ENCODE assay signal across 8 cellular contexts in genomic region chr3:66195347-66195783, GRCh38. TPM values are rescaled to one million over a fixed set of nuclear protein-coding genes. Genes with fewer than 3 reads are reported as not detected.
DNase-seq lines count a peak whose midpoint lies in the region; ATAC-seq and TF ChIP-seq lines count a peak whose summit lies in the region.

No MANE protein-coding gene starts in this region.

- no peak for ATAC-seq in HG03108 (IDR thresholded peaks at IDR 0.05; ENCODE audit: unreplicated experiment)
- no peak for ATAC-seq in HG02588 (IDR thresholded peaks at IDR 0.05; ENCODE audit: unreplicated experiment)

- intact Hi-C loops in activated T-helper 1 cell treated with anti-CD3 and anti-CD28 coated beads, Interleukin-12 subunit alpha, Interleukin-12 subunit beta, Interleukin-2, Interleukin-4 antibody, amounts not matched to agents 30 ng/mL and 10 ng/mL and 1 ng/mL, durations not matched to agents 14 hours and 24 hours and 36 hours (cut with micrococcal nuclease) = no loop called here

- H3K27me3 Mint-ChIP-seq in activated T-helper 1 cell treated with anti-CD3 and anti-CD28 coated beads, Interleukin-12 subunit alpha, Interleukin-12 subunit beta, Interleukin-2, Interleukin-4 antibody, amounts not matched to agents 30 ng/mL and 10 ng/mL and 1 ng/mL, durations not matched to agents 14 hours and 24 hours and 36 hours (ENCODE audit: insufficient read depth) = peaks cover 8% of the 10 kb centered on the region

- H3K36me3 Mint-ChIP-seq in activated T-helper 1 cell treated with anti-CD3 and anti-CD28 coated beads, Interleukin-12 subunit alpha, Interleukin-12 subunit beta, Interleukin-2, Interleukin-4 antibody, amounts not matched to agents 30 ng/mL and 10 ng/mL and 1 ng/mL, durations not matched to agents 14 hours and 24 hours and 36 hours (ENCODE audit: low read depth) = no peaks in the 10 kb centered on the region

- H3K27ac Mint-ChIP-seq in activated T-helper 1 cell treated with anti-CD3 and anti-CD28 coated beads, Interleukin-12 subunit alpha, Interleukin-12 subunit beta, Interleukin-2, Interleukin-4 antibody, amounts not matched to agents 30 ng/mL and 10 ng/mL and 1 ng/mL, durations not matched to agents 14 hours and 24 hours and 36 hours = no peak overlapping the region

- in situ Hi-C loops in astrocyte of the spinal cord (cut with HindIII; ENCODE audit: low sequenced_read_pairs) = no loop called here

- H3K36me3 ChIP-seq in BJ (ENCODE audit: control insufficient read depth, insufficient read depth, low read length) = no peaks in the 10 kb centered on the region

- no peak overlapping the region for H3K4me3 Mint-ChIP-seq in activated T-helper 1 cell treated with anti-CD3 and anti-CD28 coated beads, Interleukin-12 subunit alpha, Interleukin-12 subunit beta, Interleukin-2, Interleukin-4 antibody, amounts not matched to agents 30 ng/mL and 10 ng/mL and 1 ng/mL, durations not matched to agents 14 hours and 24 hours and 36 hours

- H3K4me3 ChIP-seq in BJ (ENCODE audit: low read depth, low read length) = 0 out of 2 replicates have a peak overlapping the region, but pooled peaks have one; percentile 9
- peak overlapping the region; percentile 26 for H3K4me3 ChIP-seq in astrocyte of the spinal cord (ENCODE audit: low read depth, low read length)

- peak; percentile 3 for DNase-seq in BJ (ENCODE audit: low read depth)
- DNase-seq in M059J (ENCODE audit: low read depth) = peak; percentile 42
- DNase-seq in astrocyte of the spinal cord (ENCODE audit: low read depth, low spot score) = peak; percentile 41
- peak; percentile 84 for DNase-seq in iPS-NIHi7 (ENCODE audit: extremely low spot score)
- peak in 2 of 3 donors; percentile 5 to 7 for DNase-seq in stimulated activated CD4-positive, alpha-beta T cell treated with anti-CD3 and anti-CD28 coated beads, Interleukin-12 subunit alpha, Interleukin-12 subunit beta, amount 100 ng/mL, for 48 hours (ENCODE audit: low read depth in 2 of 3, low spot score in 1 of 3)
- DNase-seq in activated T-helper 1 cell treated with anti-CD3 and anti-CD28 coated beads, Interleukin-12 subunit alpha, Interleukin-12 subunit beta, Interleukin-2, Interleukin-4 antibody, amounts not matched to agents 30 ng/mL and 10 ng/mL and 1 ng/mL, durations not matched to agents 14 hours and 24 hours and 36 hours (ENCODE audit: low spot score) = no peak

- no peaks in the 10 kb centered on the region for H3K4me1 Mint-ChIP-seq in activated T-helper 1 cell treated with anti-CD3 and anti-CD28 coated beads, Interleukin-12 subunit alpha, Interleukin-12 subunit beta, Interleukin-2, Interleukin-4 antibody, amounts not matched to agents 30 ng/mL and 10 ng/mL and 1 ng/mL, durations not matched to agents 14 hours and 24 hours and 36 hours (ENCODE audit: low read depth)

- no peaks in the 10 kb centered on the region for H3K9me3 Mint-ChIP-seq in activated T-helper 1 cell treated with anti-CD3 and anti-CD28 coated beads, Interleukin-12 subunit alpha, Interleukin-12 subunit beta, Interleukin-2, Interleukin-4 antibody, amounts not matched to agents 30 ng/mL and 10 ng/mL and 1 ng/mL, durations not matched to agents 14 hours and 24 hours and 36 hours

- CTCF ChIA-PET in BJ (lab: Yijun Ruan, JAX) = interaction anchor here (1.2 to 2.6 kb wide), 4 partner anchors 10 to 855 kb away, joined by 3 to 8 read pairs (median 4); no protein-coding TSS in a partner anchor

- TF ChIP-seq CTCF in BJ (IDR thresholded peaks at IDR 0.05; ENCODE audit: insufficient read depth, low read depth, low read length) (peak; percentile 53), astrocyte of the spinal cord (IDR thresholded peaks at IDR 0.05; ENCODE audit: low read depth, low read length) (peak; percentile 50)

- H3K27me3 ChIP-seq in BJ (ENCODE audit: control insufficient read depth, insufficient read depth, low read length) = no peaks in the 10 kb centered on the region; the same call in 1 of the 2 replicates

- POLR2A ChIA-PET in BJ (lab: Charles Lee) = interaction anchor here (0.7 kb wide), 1 partner anchor 814 kb away, joined by 3 read pairs; no protein-coding TSS in a partner anchor

RNA-seq across cellular contexts. Expression of gene SLC25A26, which starts 25.4 kb away (rescaled TPM):
- polyA plus RNA-seq in BJ (2011; rRNA removed) = 29.5 and 34.3 TPM in 2 replicates
- 10.6 and 11.6 TPM in 2 replicates for polyA minus RNA-seq in BJ (2011; rRNA and poly(A)+ RNA removed)
- 6.5 and 12.6 TPM in 2 replicates for total RNA-seq in M059J (2014; rRNA removed; shearing (Covaris generic))
- 17.0 and 18.8 TPM in 2 replicates for total RNA-seq in activated T-helper 1 cell treated with anti-CD3 and anti-CD28 coated beads, Interleukin-12 subunit alpha, Interleukin-12 subunit beta, Interleukin-2, Interleukin-4 antibody, amounts not matched to agents 30 ng/mL and 10 ng/mL and 1 ng/mL, durations not matched to agents 14 hours and 24 hours and 36 hours
